In genomic region chr19:47414469-47414868, GRCh38 we compare ENCODE assay signal across 1 cellular context.
A peak's percentile ranks its signal among the peaks of the same experiment; 100 is the strongest.
TF ChIP-seq lines count a peak whose summit lies in the region.

No MANE protein-coding gene starts in this region.

TF ChIP-seq in H1, 55 proteins besides CTCF, POLR2A, EP300 and RAD21:
- TF ChIP-seq E2F6 (IDR thresholded peaks at IDR 0.05) (peak; percentile 68), SAP30 (IDR thresholded peaks at IDR 0.05; ENCODE audit: insufficient read depth, insufficient replicate concordance, low read length) (no peak), NANOG (IDR thresholded peaks at IDR 0.05; ENCODE audit: insufficient read depth, low read depth, low read length, poor library complexity, severe bottlenecking) (no peak), TCF12 (IDR thresholded peaks at IDR 0.05; ENCODE audit: low read depth, low read length) (no peak), CTBP2 (IDR thresholded peaks at IDR 0.05; ENCODE audit: borderline replicate concordance, insufficient read depth, insufficient read length, low read length) (no peak), MAFK (IDR thresholded peaks at IDR 0.05; ENCODE audit: low read depth, low read length) (no peak), HDAC6 (IDR thresholded peaks at IDR 0.05; ENCODE audit: low read depth, low read length) (no peak), EGR1 (IDR thresholded peaks at IDR 0.05; ENCODE audit: borderline replicate concordance, low read depth, low read length) (no peak), MAX (IDR thresholded peaks at IDR 0.05) (peak; percentile 77), CBX8 (IDR thresholded peaks at IDR 0.05; ENCODE audit: borderline replicate concordance, low read depth, low read length) (no peak), HDAC2 (IDR thresholded peaks at IDR 0.05; ENCODE audit: borderline replicate concordance in 1 of 2, low read depth in 2 of 2, low read length in 2 of 2) (no peak), RFX5 (IDR thresholded peaks at IDR 0.05; ENCODE audit: borderline replicate concordance, low read depth, low read length) (no peak)
